Comparison of ENCODE assay signal across 8 cellular contexts in genomic region chr21:36384885-36385232, GRCh38. TPM values are rescaled to one million over a fixed set of nuclear protein-coding genes. Genes with fewer than 3 reads are reported as not detected.
DNase-seq lines count a peak whose midpoint lies in the region; ATAC-seq and TF ChIP-seq lines count a peak whose summit lies in the region.

No MANE protein-coding gene starts in this region.

- ATAC-seq in GM21825 (IDR thresholded peaks at IDR 0.05; ENCODE audit: unreplicated experiment) (peak; percentile 16), lower lobe of right lung (no peak), HG03469 (IDR thresholded peaks at IDR 0.05; ENCODE audit: unreplicated experiment) (no peak)

- H3K4me3 ChIP-seq in AG10803 (ENCODE audit: low read length) (peak overlapping the region; percentile 55), WI38 (ENCODE audit: low read depth, low read length) (peak overlapping the region; percentile 67), lower lobe of right lung (peak overlapping the region; percentile 65)

- H3K27ac ChIP-seq in lower lobe of right lung: no peak overlapping the region

- DNase-seq in AG10803 (ENCODE audit: low read depth) (no peak), lower lobe of right lung (no peak), T-helper 1 cell (no peak), SK-N-DZ (ENCODE audit: low spot score) (no peak), anterior cingulate cortex (lab: John Stamatoyannopoulos, UW) (no peak)

- peaks cover 6% of the 10 kb centered on the region for H3K4me1 ChIP-seq in lower lobe of right lung

- H3K27me3 ChIP-seq in lower lobe of right lung (ENCODE audit: low read depth): no peaks in the 10 kb centered on the region

- intact Hi-C loops in lower lobe of right lung (cut with DNase I): no loop called here

- H3K36me3 ChIP-seq in lower lobe of right lung: no peaks in the 10 kb centered on the region

- TF ChIP-seq CTCF in AG10803 (conservative IDR thresholded peaks at IDR 0.05; ENCODE audit: low read length): no peak
- TF ChIP-seq CTCF in WI38 (IDR thresholded peaks at IDR 0.05; ENCODE audit: low read depth, low read length): no peak
- TF ChIP-seq CTCF in lower lobe of right lung (IDR thresholded peaks at IDR 0.05): no peak

- H3K9me3 ChIP-seq in lower lobe of right lung: no peaks in the 10 kb centered on the region

RNA-seq across cellular contexts. Expression of gene CHAF1B, which starts 0.3 kb away (rescaled TPM):
- total RNA-seq in lower lobe of right lung: 1.8 TPM
- polyA plus RNA-seq in SK-N-DZ (2014; cell fraction: cytosol; rRNA removed): 16.8 and 19.2 TPM in 2 replicates
- 8.8 and 13.3 TPM in 2 replicates for polyA plus RNA-seq in SK-N-DZ (2014; cell fraction: nucleus; rRNA removed)
